ENCODE assay signal across 22 cellular contexts in the genomic region with DNA sequence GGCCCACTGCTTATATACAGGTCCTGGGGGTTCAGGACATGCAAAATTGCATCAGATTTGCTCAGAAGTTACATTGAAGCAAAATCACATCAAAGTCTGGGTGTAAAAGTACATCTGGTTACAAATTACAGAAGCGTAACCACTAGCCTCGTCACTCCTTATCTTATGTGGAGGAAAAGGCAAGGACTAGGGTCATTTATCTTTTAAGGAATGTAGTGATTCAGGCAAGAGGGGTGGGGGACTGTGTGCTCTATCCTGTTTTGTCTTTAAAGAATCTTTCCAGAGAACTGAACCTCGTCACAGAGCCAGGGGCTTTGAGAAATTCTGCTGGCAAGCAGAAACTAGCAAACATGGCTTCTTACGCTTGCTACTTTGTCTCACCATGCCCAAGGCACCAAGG.
A peak's percentile ranks its signal among the peaks of the same experiment; 100 is the strongest.
DNase-seq lines count a peak whose midpoint lies in the region; ATAC-seq, FAIRE-seq and TF ChIP-seq lines count a peak whose summit lies in the region.
"Had no signal": no experiment of that assay in that cellular context is flagged by ENCODE, and none has a peak within 500 bp of the region (broad histone marks: within the 10 kb centered on the region; RNA-seq: fewer than 3 reads in every experiment).

No MANE protein-coding gene starts in this region.

- H3K36me3 ChIP-seq in heart left ventricle (no peaks in the 10 kb centered on the region), left ventricle myocardium inferior (no peaks in the 10 kb centered on the region), HepG2 (replicated peaks in 1 of 2; ENCODE audit: control insufficient read depth in 1 of 2, insufficient read depth in 2 of 2, low read length in 2 of 2) (no peaks in the 10 kb centered on the region), smooth muscle cell (ENCODE audit: low read depth) (no peaks in the 10 kb centered on the region)
- H3K36me3 ChIP-seq: lower lobe of right lung, vagina had no signal

- FAIRE-seq in HepG2 (lab: Jason Lieb, UNC) (no peak), frontal cortex (lab: Jason Lieb, UNC) (no peak)
- FAIRE-seq: A549 had no signal

- no peak for TF ChIP-seq CTCF in heart left ventricle (IDR thresholded peaks at IDR 0.05)
- TF ChIP-seq CTCF in left ventricle myocardium inferior (IDR thresholded peaks at IDR 0.05; ENCODE audit: borderline replicate concordance) = no peak
- TF ChIP-seq CTCF in astrocyte of the spinal cord (IDR thresholded peaks at IDR 0.05; ENCODE audit: low read depth, low read length) = no peak
- no peak for TF ChIP-seq CTCF in HepG2 (CRISPR knock-in tag; IDR thresholded peaks at IDR 0.05)
- no peak for TF ChIP-seq CTCF in smooth muscle cell (IDR thresholded peaks at IDR 0.05; ENCODE audit: borderline replicate concordance, insufficient read depth, poor library complexity, severe bottlenecking)

- intact Hi-C loops in heart left ventricle (cut with DNase I) = no loop called here
- intact Hi-C loops in left ventricle myocardium inferior (cut with micrococcal nuclease) = no loop called here
- intact Hi-C loops in HepG2 (cut with micrococcal nuclease; ENCODE audit: unreplicated experiment) = no loop called here

- H3F3A ChIP-seq in smooth muscle cell (ENCODE audit: low read depth) = peaks cover 24% of the 10 kb centered on the region

- TF ChIP-seq POLR2A in heart left ventricle (IDR thresholded peaks at IDR 0.05) = no peak
- TF ChIP-seq POLR2A in HepG2 (IDR thresholded peaks at IDR 0.05; ENCODE audit: insufficient read depth in 1 of 2, low read depth in 2 of 2, low read length in 2 of 2) = no peak

- H3K79me2 ChIP-seq in HepG2 (ENCODE audit: insufficient read depth, low read length) (no peaks in the 10 kb centered on the region), smooth muscle cell (ENCODE audit: low read depth) (no peaks in the 10 kb centered on the region)

- CTCF ChIA-PET in HepG2 (lab: Yijun Ruan, JAX; ENCODE audit: low intra/inter-chr PET ratio, low total read pairs) = no interaction called here

- no peak for DNase-seq in heart left ventricle
- DNase-seq in left ventricle myocardium inferior = no peak
- peak; percentile 59 for DNase-seq in astrocyte of the spinal cord (ENCODE audit: low read depth, low spot score)
- DNase-seq in HepG2 (ENCODE audit: low spot score) = no peak
- DNase-seq in smooth muscle cell (lab: John Stamatoyannopoulos, UW; ENCODE audit: unreplicated experiment) = no peak
- no peak for DNase-seq in frontal cortex (ENCODE audit: low spot score in 2 of 2)
- no peak for DNase-seq in AG08395 (ENCODE audit: low spot score)
- DNase-seq in OCI-M2 (lab: John Stamatoyannopoulos, UW; ENCODE audit: unreplicated experiment) = no peak
- DNase-seq: activated CD4-positive, CD25-positive, alpha-beta regulatory T cell treated with anti-CD3 and anti-CD28 coated beads, Interleukin-2, amount 50 U/mL, for 72 hours; activated naive CD8-positive, alpha-beta T cell treated with anti-CD3 and anti-CD28 coated beads, Interleukin-2, amount 50 U/mL, for 24 hours; CD4-positive, alpha-beta memory T cell; DMS53; effector CD4-positive, alpha-beta T cell; lower lobe of right lung; NCI-H1417; NCI-H82; psoas muscle; stimulated activated CD4-positive, alpha-beta T cell treated with anti-CD3 and anti-CD28 coated beads, Interleukin-4, amount 100 ng/mL, for 4 hours had no signal

- H3K4me3 ChIP-seq in heart left ventricle (no peak overlapping the region), left ventricle myocardium inferior (no peak overlapping the region), astrocyte of the spinal cord (ENCODE audit: low read depth, low read length) (no peak overlapping the region), HepG2 (replicated peaks in 1 of 3; ENCODE audit: insufficient read depth in 1 of 3, low read depth in 2 of 3, low read length in 3 of 3) (no peak overlapping the region), smooth muscle cell (no peak overlapping the region)
- H3K4me3 ChIP-seq: A549, lower lobe of right lung, psoas muscle, vagina had no signal

- H3K27ac ChIP-seq in heart left ventricle (no peak overlapping the region), left ventricle myocardium inferior (replicated peaks) (no peak overlapping the region), HepG2 (ENCODE audit: extremely low read length, insufficient read depth, low read length) (no peak overlapping the region), smooth muscle cell (ENCODE audit: low read depth) (peak overlapping the region; percentile 97)
- H3K27ac ChIP-seq: lower lobe of right lung, psoas muscle, vagina had no signal

- H3K27me3 ChIP-seq in heart left ventricle (no peaks in the 10 kb centered on the region), left ventricle myocardium inferior (ENCODE audit: low read depth) (no peaks in the 10 kb centered on the region), HepG2 (ENCODE audit: control insufficient read depth in 1 of 2, insufficient read depth in 2 of 2, low read length in 2 of 2) (no peaks in the 10 kb centered on the region), smooth muscle cell (ENCODE audit: low read depth) (no peaks in the 10 kb centered on the region)
- H3K27me3 ChIP-seq: vagina had no signal

- TF ChIP-seq EP300 in HepG2 (IDR thresholded peaks at IDR 0.05; ENCODE audit: low read depth in 2 of 2, low read length in 2 of 2) (no peak), HepG2 (CRISPR knock-in tag; IDR thresholded peaks at IDR 0.05; ENCODE audit: borderline replicate concordance) (no peak)

- ATAC-seq in heart left ventricle (peak in 3 of 4 donors; percentile 23 to 52 (median 38)), HepG2 (no peak)
- ATAC-seq: A549, HCT116, lower lobe of right lung, Panc1, psoas muscle had no signal

- H4K20me1 ChIP-seq in HepG2 (ENCODE audit: insufficient read depth, low read length) = no peaks in the 10 kb centered on the region
- H4K20me1 ChIP-seq in smooth muscle cell (ENCODE audit: low read depth) = no peaks in the 10 kb centered on the region

- H3K4me1 ChIP-seq in heart left ventricle (peaks cover 0 to 11% (median 6%) of the 10 kb centered on the region in 12 donors), left ventricle myocardium inferior (peaks cover 12% of the 10 kb centered on the region), HepG2 (ENCODE audit: insufficient read depth, low read length) (peaks cover 11% of the 10 kb centered on the region), smooth muscle cell (ENCODE audit: low read depth) (peaks cover 17% of the 10 kb centered on the region)
- H3K4me1 ChIP-seq: lower lobe of right lung had no signal

- H3K9me3 ChIP-seq in heart left ventricle = peaks cover 0 to 3% (median 0%) of the 10 kb centered on the region in 12 donors
- H3K9me3 ChIP-seq in left ventricle myocardium inferior (replicated peaks) = no peaks in the 10 kb centered on the region
- H3K9me3 ChIP-seq in HepG2 (ENCODE audit: low read length) = no peaks in the 10 kb centered on the region
- H3K9me3 ChIP-seq in smooth muscle cell (replicated peaks; ENCODE audit: low read depth) = no peaks in the 10 kb centered on the region
- H3K9me3 ChIP-seq: A549, lower lobe of right lung, psoas muscle, vagina had no signal

- H3K9ac ChIP-seq in HepG2 (ENCODE audit: insufficient read depth, low read depth, low read length) (no peak overlapping the region), smooth muscle cell (ENCODE audit: low read depth) (peak overlapping the region; percentile 69)

- TF ChIP-seq RAD21 in HepG2 (CRISPR knock-in tag; IDR thresholded peaks at IDR 0.05) = no peak

- in situ Hi-C loops in astrocyte of the spinal cord (cut with HindIII; ENCODE audit: low sequenced_read_pairs) (no loop called here), HepG2 (cut with HindIII; ENCODE audit: extremely low pct_ligation_motif_present, low pct_unique_long_range_greater_than_20kb) (no loop called here)

- 78 to 82% (median 81%) methylated on average over 4 of the region's 4 CpGs for WGBS in heart left ventricle, 4 donors
- WGBS in HepG2 (ENCODE audit: low lambda C conversion rate) = 89% methylated on average over 4 of the region's 4 CpGs
- WGBS in smooth muscle cell (ENCODE audit: low lambda C conversion rate) = 11% methylated on average over 4 of the region's 4 CpGs

- H2AFZ ChIP-seq in HepG2 (ENCODE audit: low read length) = peak overlapping the region; percentile 86
- peak overlapping the region; percentile 70 for H2AFZ ChIP-seq in smooth muscle cell (ENCODE audit: low read depth)

- BruUV-seq in HepG2 (replicated peaks; lab: Mats Ljungman, UMichigan) = no TSS peak

- POLR2A ChIA-PET in HepG2 (lab: Yijun Ruan, JAX) = no interaction called here

- H3K4me2 ChIP-seq in HepG2 (ENCODE audit: low read depth, low read length) (no peak overlapping the region), smooth muscle cell (peak overlapping the region; percentile 72)
- H3K4me2 ChIP-seq: A549 had no signal

TF ChIP-seq in HepG2, 621 proteins besides CTCF, POLR2A, EP300 and RAD21:
- TF ChIP-seq, protein P1, sequence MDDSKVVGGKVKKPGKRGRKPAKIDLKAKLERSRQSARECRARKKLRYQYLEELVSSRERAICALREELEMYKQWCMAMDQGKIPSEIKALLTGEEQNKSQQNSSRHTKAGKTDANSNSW (CRISPR knock-in tag; IDR thresholded peaks at IDR 0.05; ENCODE audit: borderline replicate concordance) = no peak
- no peak for TF ChIP-seq ZFX (CRISPR knock-in tag; IDR thresholded peaks at IDR 0.05; ENCODE audit: low read depth)
- TF ChIP-seq SNAPC2 (CRISPR knock-in tag; IDR thresholded peaks at IDR 0.05) = no peak
- no peak for TF ChIP-seq ZNF451 (CRISPR knock-in tag; IDR thresholded peaks at IDR 0.05)
- TF ChIP-seq, protein P2, sequence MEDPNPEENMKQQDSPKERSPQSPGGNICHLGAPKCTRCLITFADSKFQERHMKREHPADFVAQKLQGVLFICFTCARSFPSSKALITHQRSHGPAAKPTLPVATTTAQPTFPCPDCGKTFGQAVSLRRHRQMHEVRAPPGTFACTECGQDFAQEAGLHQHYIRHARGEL (CRISPR knock-in tag; IDR thresholded peaks at IDR 0.05) = no peak
- TF ChIP-seq BRCA1 (CRISPR knock-in tag; IDR thresholded peaks at IDR 0.05) = no peak
